ENCODE assay signal across 8 cellular contexts in genomic region chr7:131084336-131084735, GRCh38.
DNase-seq lines count a peak whose midpoint lies in the region; ATAC-seq, FAIRE-seq and TF ChIP-seq lines count a peak whose summit lies in the region.
"Not testable (repeated sequence)": the region's sequence is repeated elsewhere in the genome, so short reads cannot be mapped to it uniquely, and the experiment has no call there.

No MANE protein-coding gene starts in this region.

- not testable (repeated sequence) for BruUV-seq in endothelial cell of umbilical vein (replicated peaks; lab: Mats Ljungman, UMichigan)

- intact Hi-C loops in endothelial cell of umbilical vein (cut with micrococcal nuclease); testis (cut with DNase I; ENCODE audit: low total_unique reads): not testable (repeated sequence)

- H3K9me3 Mint-ChIP-seq in CD4-positive, CD25-positive, alpha-beta regulatory T cell; activated T-cell treated with anti-CD3 and anti-CD28 coated beads, Interleukin-2, amount 50 U/mL, for 24 hours: not testable (repeated sequence)
- peaks cover 13% of the 10 kb centered on the region for H3K9me3 Mint-ChIP-seq in activated naive CD8-positive, alpha-beta T cell treated with anti-CD3 and anti-CD28 coated beads for 36 hours

- TF ChIP-seq POLR2A in endothelial cell of umbilical vein (IDR thresholded peaks at IDR 0.05; ENCODE audit: low read depth, low read length); testis (IDR thresholded peaks at IDR 0.05): not testable (repeated sequence)

- H4K20me1 ChIP-seq in endothelial cell of umbilical vein (replicated peaks; ENCODE audit: control insufficient read depth, extremely low read depth, insufficient read depth, low read length), result not testable (repeated sequence)

- not testable (repeated sequence) for H3K4me2 ChIP-seq in endothelial cell of umbilical vein (ENCODE audit: insufficient read depth, low read length)

- H3K4me3 ChIP-seq in CD4-positive, CD25-positive, alpha-beta regulatory T cell (ENCODE audit: low read depth, low read length), result peak overlapping the region; percentile 29
- H3K4me3 ChIP-seq in endothelial cell of umbilical vein (replicated peaks in 1 of 3; ENCODE audit: insufficient read depth in 1 of 3, low read depth in 1 of 3, low read length in 3 of 3); neutrophil (ENCODE audit: low read depth in 1 of 2, low read length in 1 of 2); testis: not testable (repeated sequence)

- not testable (repeated sequence) for FAIRE-seq in endothelial cell of umbilical vein (lab: Jason Lieb, UNC)

- not testable (repeated sequence) for H3K27me3 Mint-ChIP-seq in CD4-positive, CD25-positive, alpha-beta regulatory T cell; T-helper 17 cell; activated T-cell treated with anti-CD3 and anti-CD28 coated beads, Interleukin-2, amount 50 U/mL, for 24 hours; activated naive CD8-positive, alpha-beta T cell treated with anti-CD3 and anti-CD28 coated beads for 36 hours

- not testable (repeated sequence) for TF ChIP-seq CTCF in endothelial cell of umbilical vein (IDR thresholded peaks at IDR 0.05; ENCODE audit: extremely low read depth in 1 of 2, insufficient read depth in 1 of 2, low read depth in 1 of 2, low read length in 2 of 2); neutrophil (IDR thresholded peaks at IDR 0.05); testis (IDR thresholded peaks at IDR 0.05)

- peaks cover 46% of the 10 kb centered on the region for H3K36me3 ChIP-seq in CD4-positive, CD25-positive, alpha-beta regulatory T cell (ENCODE audit: control insufficient read depth, insufficient read depth, low read length)
- not testable (repeated sequence) for H3K36me3 ChIP-seq in endothelial cell of umbilical vein (ENCODE audit: control insufficient read depth in 2 of 2, extremely low read depth in 1 of 2, insufficient read depth in 2 of 2, low read length in 2 of 2); testis (ENCODE audit: low read depth, missing control alignments)
- H3K36me3 ChIP-seq in neutrophil, result peaks cover 20% of the 10 kb centered on the region

- POLR2A ChIA-PET in endothelial cell of umbilical vein (lab: Charles Lee), result not testable (repeated sequence)

- in situ Hi-C loops in KBM-7 (cut with MboI; ENCODE audit: low pct_unique_long_range_greater_than_20kb, low sequenced_read_pairs), result not testable (repeated sequence)

- not testable (repeated sequence) for DNase-seq in CD4-positive, CD25-positive, alpha-beta regulatory T cell; T-helper 17 cell; activated T-cell treated with anti-CD3 and anti-CD28 coated beads, Interleukin-2, amount 50 U/mL, for 24 hours; activated naive CD8-positive, alpha-beta T cell treated with anti-CD3 and anti-CD28 coated beads for 36 hours; testis
- DNase-seq in KBM-7 (peak; percentile 30), endothelial cell of umbilical vein (ENCODE audit: low read depth, low spot score) (peak; percentile 35)

- H3K4me1 ChIP-seq in CD4-positive, CD25-positive, alpha-beta regulatory T cell (ENCODE audit: control insufficient read depth, insufficient read depth, low read length, poor library complexity, severe bottlenecking), result peaks cover 64% of the 10 kb centered on the region
- H3K4me1 ChIP-seq in endothelial cell of umbilical vein (ENCODE audit: control insufficient read depth, extremely low read depth, insufficient read depth, low read length), result not testable (repeated sequence)
- H3K4me1 ChIP-seq in neutrophil (ENCODE audit: control insufficient read depth in 1 of 2, insufficient read depth in 1 of 2, low read depth in 1 of 2, low read length in 1 of 2) (peaks cover 5 to 14% of the 10 kb centered on the region in 2 experiments), testis (peaks cover 23% of the 10 kb centered on the region)

- not testable (repeated sequence) for ATAC-seq in CD4-positive, CD25-positive, alpha-beta regulatory T cell (ENCODE audit: low read depth in 2 of 2); T-helper 17 cell

- dilution Hi-C loops in endothelial cell of umbilical vein (cut with MboI; ENCODE audit: extremely low pct_ligation_motif_present, low sequenced_read_pairs), result not testable (repeated sequence)

- H3K27me3 ChIP-seq in CD4-positive, CD25-positive, alpha-beta regulatory T cell (ENCODE audit: control insufficient read depth, insufficient read depth, low read length); endothelial cell of umbilical vein (ENCODE audit: control insufficient read depth in 2 of 2, insufficient read depth in 2 of 2, low read length in 2 of 2); neutrophil; testis: not testable (repeated sequence)

- not testable (repeated sequence) for H3K9me3 ChIP-seq in CD4-positive, CD25-positive, alpha-beta regulatory T cell (ENCODE audit: control insufficient read depth in 2 of 2, low read length in 2 of 2); T-helper 17 cell (ENCODE audit: control insufficient read depth, low read length, poor library complexity, severe bottlenecking); endothelial cell of umbilical vein (replicated peaks; ENCODE audit: control insufficient read depth, insufficient read depth, low read length); neutrophil; testis

- CTCF ChIA-PET in endothelial cell of umbilical vein (lab: Charles Lee), result not testable (repeated sequence)

- 81 to 82% methylated on average over 1 of the region's 1 CpG for WGBS in testis, 2 donors

- peak overlapping the region in 2 of 4 donors; percentile 5 to 69 for H3K4me3 Mint-ChIP-seq in CD4-positive, CD25-positive, alpha-beta regulatory T cell
- H3K4me3 Mint-ChIP-seq in T-helper 17 cell, result peak overlapping the region; percentile 0
- not testable (repeated sequence) for H3K4me3 Mint-ChIP-seq in activated T-cell treated with anti-CD3 and anti-CD28 coated beads, Interleukin-2, amount 50 U/mL, for 24 hours; activated naive CD8-positive, alpha-beta T cell treated with anti-CD3 and anti-CD28 coated beads for 36 hours

- peaks cover 36% of the 10 kb centered on the region for H3K36me3 Mint-ChIP-seq in CD4-positive, CD25-positive, alpha-beta regulatory T cell
- not testable (repeated sequence) for H3K36me3 Mint-ChIP-seq in T-helper 17 cell (ENCODE audit: low read depth)
- H3K36me3 Mint-ChIP-seq in activated T-cell treated with anti-CD3 and anti-CD28 coated beads, Interleukin-2, amount 50 U/mL, for 24 hours (ENCODE audit: low read depth), result peaks cover 51% of the 10 kb centered on the region
- H3K36me3 Mint-ChIP-seq in activated naive CD8-positive, alpha-beta T cell treated with anti-CD3 and anti-CD28 coated beads for 36 hours, result peaks cover 44% of the 10 kb centered on the region

- H2AFZ ChIP-seq in endothelial cell of umbilical vein (ENCODE audit: low read depth, low read length), result not testable (repeated sequence)

- H3K27ac Mint-ChIP-seq in CD4-positive, CD25-positive, alpha-beta regulatory T cell, result peak overlapping the region in 2 of 3 donors; percentile 24 to 57
- H3K27ac Mint-ChIP-seq in T-helper 17 cell, result peak overlapping the region; percentile 67
- H3K27ac Mint-ChIP-seq in activated T-cell treated with anti-CD3 and anti-CD28 coated beads, Interleukin-2, amount 50 U/mL, for 24 hours, result peak overlapping the region; percentile 53
- H3K27ac Mint-ChIP-seq in activated naive CD8-positive, alpha-beta T cell treated with anti-CD3 and anti-CD28 coated beads for 36 hours, result peak overlapping the region; percentile 36

- H3K9me1 ChIP-seq in endothelial cell of umbilical vein (replicated peaks; ENCODE audit: control insufficient read depth, extremely low read depth, insufficient read depth, low read length), result not testable (repeated sequence)

- not testable (repeated sequence) for H3K9ac ChIP-seq in endothelial cell of umbilical vein (replicated peaks; ENCODE audit: extremely low read depth, insufficient read depth, low read length)

- H3K4me1 Mint-ChIP-seq in CD4-positive, CD25-positive, alpha-beta regulatory T cell, result peaks cover 37 to 69% (median 59%) of the 10 kb centered on the region in 4 donors
- H3K4me1 Mint-ChIP-seq in T-helper 17 cell, result peaks cover 40% of the 10 kb centered on the region
- peaks cover 54% of the 10 kb centered on the region for H3K4me1 Mint-ChIP-seq in activated T-cell treated with anti-CD3 and anti-CD28 coated beads, Interleukin-2, amount 50 U/mL, for 24 hours (ENCODE audit: low read depth)
- H3K4me1 Mint-ChIP-seq in activated naive CD8-positive, alpha-beta T cell treated with anti-CD3 and anti-CD28 coated beads for 36 hours, result peaks cover 42% of the 10 kb centered on the region

- not testable (repeated sequence) for H3K79me2 ChIP-seq in endothelial cell of umbilical vein (ENCODE audit: control insufficient read depth, insufficient read depth, low read length)

- not testable (repeated sequence) for H3K27ac ChIP-seq in CD4-positive, CD25-positive, alpha-beta regulatory T cell (ENCODE audit: insufficient read depth, low read length, poor library complexity, severe bottlenecking); endothelial cell of umbilical vein (ENCODE audit: insufficient read depth, low read depth, low read length)
- H3K27ac ChIP-seq in neutrophil (peak overlapping the region; percentile 60), testis (peak overlapping the region; percentile 28 to 69)
